25 cellular contexts compared by ENCODE assay signal in genomic region chr10:86247073-86247472, GRCh38.
"Had no signal": no experiment of that assay in that cellular context is flagged by ENCODE, and none has a peak within 500 bp of the region (broad histone marks: within the 10 kb centered on the region; RNA-seq: fewer than 3 reads in every experiment).

No MANE protein-coding gene starts in this region.

- H3K9me3 ChIP-seq: esophagus squamous epithelium, gastrocnemius medialis, lower lobe of right lung had no signal

- H3K4me1 ChIP-seq: esophagus squamous epithelium, gastrocnemius medialis, left lung, lower lobe of right lung had no signal

- DNase-seq: dermis blood vessel endothelial cell; effector CD4-positive, alpha-beta T cell; effector memory CD4-positive, alpha-beta T cell; erythroblast; esophagus squamous epithelium; foreskin fibroblast; foreskin melanocyte; gastrocnemius medialis; glutamatergic neuron; heart right ventricle; hippocampal formation; left cardiac atrium; left lung; left ventricle myocardium superior; lower lobe of right lung; mesenchymal stem cell; mucosa of descending colon; naive B cell; naive thymus-derived CD8-positive, alpha-beta T cell had no signal

- ATAC-seq: esophagus mucosa; gastrocnemius medialis; heart right ventricle; left cardiac atrium; left lung; left ventricle myocardium superior; lower lobe of right lung; mucosa of descending colon; naive thymus-derived CD8-positive, alpha-beta T cell had no signal

- H3K27me3 ChIP-seq: dorsolateral prefrontal cortex, esophagus squamous epithelium, left lung had no signal

- H3K36me3 ChIP-seq: esophagus squamous epithelium, gastrocnemius medialis, heart right ventricle, left lung, lower lobe of right lung had no signal

- FAIRE-seq: islet of Langerhans, keratinocyte had no signal

- H3K27ac ChIP-seq: coronary artery, epithelial cell of prostate, esophagus squamous epithelium, gastrocnemius medialis, heart right ventricle, left lung, lower lobe of right lung had no signal

- H3K4me3 ChIP-seq: coronary artery, dorsolateral prefrontal cortex, esophagus squamous epithelium, gastrocnemius medialis, heart right ventricle, left lung, lower lobe of right lung, mucosa of descending colon had no signal
